Comparison of ENCODE assay signal across 22 cellular contexts in genomic region chr12:88411689-88412088, GRCh38.
"Had no signal": no experiment of that assay in that cellular context is flagged by ENCODE, and none has a peak within 500 bp of the region (broad histone marks: within the 10 kb centered on the region; RNA-seq: fewer than 3 reads in every experiment).

No MANE protein-coding gene starts in this region.

- DNase-seq: hippocampal formation; kidney glomerular epithelial cell; left colon; left lung; lower lobe of right lung; mammary epithelial cell; mesenchymal stem cell; naive thymus-derived CD8-positive, alpha-beta T cell; nucleus accumbens; right lobe of liver; stimulated activated CD4-positive, alpha-beta T cell treated with anti-CD3 and anti-CD28 coated beads, Interleukin-12 subunit alpha, Interleukin-12 subunit beta, amount 100 ng/mL, for 4 hours; stimulated activated CD4-positive, alpha-beta T cell treated with anti-CD3 and anti-CD28 coated beads, Interleukin-15, amount 100 ng/mL, for 24 hours; stimulated activated CD4-positive, alpha-beta T cell treated with anti-CD3 and anti-CD28 coated beads, Interleukin-2, amount 100 ng/mL, for 24 hours; stimulated activated CD4-positive, alpha-beta T cell treated with anti-CD3 and anti-CD28 coated beads, Interleukin-4, amount 100 ng/mL, for 24 hours; stimulated activated naive CD4-positive, alpha-beta T cell; uterus had no signal

- H3K27ac ChIP-seq: left lung, lower lobe of right lung, right atrium auricular region, right lobe of liver, skin epidermis, suprapubic skin, thoracic aorta, tibial nerve, uterus had no signal

- H3K9me3 ChIP-seq: left lung, lower lobe of right lung, right atrium auricular region, right lobe of liver, suprapubic skin, thoracic aorta, tibial nerve, uterus had no signal

- ATAC-seq: left colon; left lung; lower lobe of right lung; naive thymus-derived CD8-positive, alpha-beta T cell; right lobe of liver; stimulated activated effector memory CD8-positive, alpha-beta T cell treated with anti-CD3 and anti-CD28 coated beads, Interleukin-12 subunit alpha, Interleukin-12 subunit beta, amount 100 ng/mL, for 72 hours had no signal

- H3K4me3 ChIP-seq: left lung, lower lobe of right lung, right atrium auricular region, right lobe of liver, skin epidermis, suprapubic skin, thoracic aorta, tibial nerve, uterus had no signal

- H3K27me3 ChIP-seq: left lung, right atrium auricular region, suprapubic skin, tibial nerve, uterus had no signal

- H3K36me3 ChIP-seq: left lung, lower lobe of right lung, right atrium auricular region, right lobe of liver, suprapubic skin, thoracic aorta, tibial nerve, uterus had no signal

- H3K4me1 ChIP-seq: left lung, lower lobe of right lung, right atrium auricular region, tibial nerve, uterus had no signal
